18 cellular contexts compared by ENCODE assay signal in genomic region chr6:143695106-143696059, GRCh38. TPM values are rescaled to one million over a fixed set of nuclear protein-coding genes. Genes with fewer than 3 reads are reported as not detected.
DNase-seq lines count a peak whose midpoint lies in the region; ATAC-seq and TF ChIP-seq lines count a peak whose summit lies in the region.
"Had no signal": no experiment of that assay in that cellular context is flagged by ENCODE, and none has a peak within 500 bp of the region (broad histone marks: within the 10 kb centered on the region; RNA-seq: fewer than 3 reads in every experiment).

No MANE protein-coding gene starts in this region.

- ATAC-seq in SK-N-SH treated with all-trans-retinoic acid at 6 μM for 48 hours (no peak), gastrocnemius medialis (no peak), GM19467 (IDR thresholded peaks at IDR 0.05; ENCODE audit: unreplicated experiment) (no peak)
- ATAC-seq: naive thymus-derived CD4-positive, alpha-beta T cell had no signal

- CTCF ChIA-PET in HEK293T (lab: Yijun Ruan, JAX) = no interaction called here

- DNase-seq in COLO829 (ENCODE audit: low spot score) (peak; percentile 73), right atrium auricular region (ENCODE audit: low spot score) (no peak), gastrocnemius medialis (no peak), tibial nerve (ENCODE audit: low spot score in 2 of 2) (no peak), Peyer's patch (no peak), HEK293T (ENCODE audit: extremely low spot score) (no peak)
- DNase-seq: activated CD4-positive, alpha-beta memory T cell treated with anti-CD3 and anti-CD28 coated beads, Interleukin-2, amount 10 ng/mL, durations not matched to agents 7 days and 5 days; DMS 273 treated with DMSO at 0.1 percent for 48 hours; effector CD4-positive, alpha-beta T cell; islet precursor cell; naive thymus-derived CD4-positive, alpha-beta T cell; NCI-H1105; NCI-H524 treated with DMSO at 0.1 percent for 48 hours; substantia nigra; T-helper 9 cell had no signal

- no peaks in the 10 kb centered on the region for H3K9me3 ChIP-seq in right atrium auricular region
- no peaks in the 10 kb centered on the region for H3K9me3 ChIP-seq in gastrocnemius medialis
- H3K9me3 ChIP-seq in tibial nerve = no peaks in the 10 kb centered on the region
- H3K9me3 ChIP-seq in Peyer's patch = no peaks in the 10 kb centered on the region

- H3K27ac ChIP-seq in right atrium auricular region = peak overlapping the region; percentile 8 to 30
- peak overlapping the region; percentile 20 to 35 (median 32) for H3K27ac ChIP-seq in gastrocnemius medialis
- peak overlapping the region in 2 of 4 donors; percentile 47 to 55 for H3K27ac ChIP-seq in tibial nerve
- H3K27ac ChIP-seq in Peyer's patch = no peak overlapping the region
- H3K27ac ChIP-seq: RWPE1 had no signal

- H3K27me3 ChIP-seq in right atrium auricular region (no peaks in the 10 kb centered on the region), gastrocnemius medialis (no peaks in the 10 kb centered on the region), tibial nerve (no peaks in the 10 kb centered on the region), Peyer's patch (no peaks in the 10 kb centered on the region)

- H3K4me3 ChIP-seq in right atrium auricular region (no peak overlapping the region), gastrocnemius medialis (no peak overlapping the region), tibial nerve (no peak overlapping the region), Peyer's patch (no peak overlapping the region)

- in situ Hi-C loops in gastrocnemius medialis (cut with MboI; ENCODE audit: low sequenced_read_pairs in 4 of 4) = no loop called here

- TF ChIP-seq EP300 in tibial nerve (IDR thresholded peaks at IDR 0.05) = no peak

- TF ChIP-seq CTCF in right atrium auricular region (IDR thresholded peaks at IDR 0.05) (no peak), gastrocnemius medialis (IDR thresholded peaks at IDR 0.05 in 4 of 5, conservative IDR thresholded peaks at IDR 0.05 in 1 of 5) (no peak), tibial nerve (IDR thresholded peaks at IDR 0.05) (no peak), Peyer's patch (IDR thresholded peaks at IDR 0.05) (no peak)

- intact Hi-C loops in gastrocnemius medialis (cut with DNase I; ENCODE audit: low total_unique reads) = no loop called here

- POLR2A ChIA-PET in HEK293T (lab: Yijun Ruan, JAX) = no interaction called here

- H3K36me3 ChIP-seq in right atrium auricular region (no peaks in the 10 kb centered on the region), gastrocnemius medialis (no peaks in the 10 kb centered on the region), tibial nerve (no peaks in the 10 kb centered on the region), Peyer's patch (no peaks in the 10 kb centered on the region)

- 56 to 58% methylated on average over 7 of the region's 7 CpGs for WGBS in tibial nerve, 2 donors

- H3K4me1 ChIP-seq in right atrium auricular region = peaks cover 0 to 65% of the 10 kb centered on the region in 2 donors
- H3K4me1 ChIP-seq in gastrocnemius medialis = peaks cover 70 to 80% of the 10 kb centered on the region in 2 donors
- H3K4me1 ChIP-seq in tibial nerve = peaks cover 0 to 83% (median 27%) of the 10 kb centered on the region in 4 donors
- H3K4me1 ChIP-seq in Peyer's patch = peaks cover 0 to 31% (median 0%) of the 10 kb centered on the region in 4 donors

- TF ChIP-seq POLR2A in gastrocnemius medialis (IDR thresholded peaks at IDR 0.05) (no peak), tibial nerve (IDR thresholded peaks at IDR 0.05) (no peak), Peyer's patch (IDR thresholded peaks at IDR 0.05) (no peak)

TF ChIP-seq in SK-N-SH treated with all-trans-retinoic acid at 6 μM for 48 hours, 23 proteins besides CTCF, POLR2A, EP300 and RAD21:
- peak; percentile 69 for TF ChIP-seq TSHZ2 (CRISPR knock-in tag; IDR thresholded peaks at IDR 0.05)
- no peak for TF ChIP-seq RARB (CRISPR knock-in tag; IDR thresholded peaks at IDR 0.05)
- no peak for TF ChIP-seq SNAI2 (CRISPR knock-in tag; IDR thresholded peaks at IDR 0.05)
- peak; percentile 89 for TF ChIP-seq ZFP3 (CRISPR knock-in tag; IDR thresholded peaks at IDR 0.05)
- TF ChIP-seq TCF4 (CRISPR knock-in tag; IDR thresholded peaks at IDR 0.05; ENCODE audit: borderline replicate concordance) = peak; percentile 12; the same call in 1 of the 2 replicates
TF ChIP-seq in SK-N-SH treated with all-trans-retinoic acid at 6 μM for 48 hours: peak in this region for 3.

TF ChIP-seq in HEK293T, 16 proteins besides CTCF, POLR2A, EP300 and RAD21:
- no peak for TF ChIP-seq SUZ12 (IDR thresholded peaks at IDR 0.05)
- no peak for TF ChIP-seq L3MBTL2 (conservative IDR thresholded peaks at IDR 0.05)
- no peak for TF ChIP-seq FOXK2 (IDR thresholded peaks at IDR 0.05)
- no peak for TF ChIP-seq FOXM1 (IDR thresholded peaks at IDR 0.05; ENCODE audit: borderline replicate concordance)
- no peak for TF ChIP-seq ARNT (IDR thresholded peaks at IDR 0.05)
- no peak for TF ChIP-seq BHLHE40 (IDR thresholded peaks at IDR 0.05; ENCODE audit: borderline replicate concordance)
- TF ChIP-seq SP1 (IDR thresholded peaks at IDR 0.05) = no peak
- no peak for TF ChIP-seq LEF1 (IDR thresholded peaks at IDR 0.05; ENCODE audit: borderline replicate concordance)
- no peak for TF ChIP-seq TARDBP (IDR thresholded peaks at IDR 0.05)
- TF ChIP-seq PKNOX1 (IDR thresholded peaks at IDR 0.05) = no peak
- no peak for TF ChIP-seq HDGF (IDR thresholded peaks at IDR 0.05; ENCODE audit: borderline replicate concordance)

RNA-seq across cellular contexts. Expression of gene PHACTR2, which starts 17.6 kb away (rescaled TPM):
- total RNA-seq in right atrium auricular region (10 to 100 TPM; 47.6 to 54.4 TPM), gastrocnemius medialis (10 to 100 TPM; 25.4 to 31.8 (median 26.1) TPM), tibial nerve (100 to 1,000 TPM in 2 of 4 donors, 10 to 100 TPM in 2; 76.2 to 110 (median 98.2) TPM), Peyer's patch (10 to 100 TPM; 39.8 to 99.0 (median 49.3) TPM)

Comparison
In these comparisons a context has a peak if more than half of its experiments do, and no peak if none do; other contexts are left out.
1. H3K27ac ChIP-seq: peak in right atrium auricular region (2 of 2) and gastrocnemius medialis (4 of 4); none in Peyer's patch (0 of 4).